1 cellular context compared by ENCODE assay signal in genomic region chr10:72263613-72264241, GRCh38.
TF ChIP-seq lines count a peak whose summit lies in the region.

No MANE protein-coding gene starts in this region.

TF ChIP-seq in endothelial cell of umbilical vein, 7 proteins besides CTCF, POLR2A, EP300 and RAD21:
- TF ChIP-seq MYC (IDR thresholded peaks at IDR 0.05; ENCODE audit: low read depth, low read length), result no peak
- TF ChIP-seq JUN (IDR thresholded peaks at IDR 0.05; ENCODE audit: borderline replicate concordance, insufficient read depth, insufficient read length, low read depth), result no peak
- TF ChIP-seq, protein P1, sequence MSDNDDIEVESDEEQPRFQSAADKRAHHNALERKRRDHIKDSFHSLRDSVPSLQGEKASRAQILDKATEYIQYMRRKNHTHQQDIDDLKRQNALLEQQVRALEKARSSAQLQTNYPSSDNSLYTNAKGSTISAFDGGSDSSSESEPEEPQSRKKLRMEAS (IDR thresholded peaks at IDR 0.05; ENCODE audit: insufficient read depth, insufficient read length), result no peak
- no peak for TF ChIP-seq FOS (IDR thresholded peaks at IDR 0.05; ENCODE audit: borderline replicate concordance, insufficient read depth, low read length)
- no peak for TF ChIP-seq POLR2AphosphoS5 (IDR thresholded peaks at IDR 0.05; ENCODE audit: insufficient read depth, low read depth, low read length)
- no peak for TF ChIP-seq EZH2 (IDR thresholded peaks at IDR 0.05; ENCODE audit: borderline replicate concordance, low read depth, low read length, severe bottlenecking)
- no peak for TF ChIP-seq GATA2 (IDR thresholded peaks at IDR 0.05; ENCODE audit: insufficient read depth, insufficient read length, low read depth, low read length)
